ENCODE assay signal across 13 cellular contexts in genomic region chr2:171879865-171880264, GRCh38.
"Had no signal": no experiment of that assay in that cellular context is flagged by ENCODE, and none has a peak within 500 bp of the region (broad histone marks: within the 10 kb centered on the region; RNA-seq: fewer than 3 reads in every experiment).

No MANE protein-coding gene starts in this region.

- DNase-seq: activated CD4-positive, alpha-beta T cell treated with anti-CD3 and anti-CD28 coated beads for 36 hours; activated CD4-positive, alpha-beta T cell treated with anti-CD3 and anti-CD28 coated beads, Interleukin-2, amount 50 U/mL, for 48 hours; activated gamma-delta T cell treated with Interleukin-2 at 50 U/mL for 16 hours; amygdala; central memory CD4-positive, alpha-beta T cell; spleen; stimulated activated naive B cell treated with anti-CD40 and anti-IgM and Interleukin-4, amounts not matched to agents 10 μg/mL and 1 μg/mL and 100 μg/mL, for 72 hours; upper lobe of right lung had no signal

- H3K27me3 ChIP-seq: hepatocyte, spleen, upper lobe of right lung had no signal

- H3K9me3 ChIP-seq: thoracic aorta, upper lobe of right lung had no signal

- H3K27ac ChIP-seq: hepatocyte, SK-N-MC, spleen, thoracic aorta, upper lobe of right lung had no signal

- ATAC-seq: activated CD4-positive, alpha-beta T cell treated with anti-CD3 and anti-CD28 coated beads for 36 hours; sciatic nerve; stimulated activated naive B cell treated with anti-CD40 and anti-IgM and Interleukin-4, amounts not matched to agents 10 μg/mL and 1 μg/mL and 100 μg/mL, for 72 hours; upper lobe of right lung; WTC11 had no signal

- H3K4me3 ChIP-seq: hepatocyte, SK-N-MC, spleen, thoracic aorta, upper lobe of right lung had no signal

- H3K36me3 ChIP-seq: upper lobe of right lung had no signal
